1 cellular context compared by ENCODE assay signal in genomic region chr14:53949201-53949600, GRCh38.
TF ChIP-seq lines count a peak whose summit lies in the region.

No MANE protein-coding gene starts in this region.

TF ChIP-seq in IMR-90, 13 proteins besides CTCF, POLR2A, EP300 and RAD21 (continued from another document):
- TF ChIP-seq, protein P1, sequence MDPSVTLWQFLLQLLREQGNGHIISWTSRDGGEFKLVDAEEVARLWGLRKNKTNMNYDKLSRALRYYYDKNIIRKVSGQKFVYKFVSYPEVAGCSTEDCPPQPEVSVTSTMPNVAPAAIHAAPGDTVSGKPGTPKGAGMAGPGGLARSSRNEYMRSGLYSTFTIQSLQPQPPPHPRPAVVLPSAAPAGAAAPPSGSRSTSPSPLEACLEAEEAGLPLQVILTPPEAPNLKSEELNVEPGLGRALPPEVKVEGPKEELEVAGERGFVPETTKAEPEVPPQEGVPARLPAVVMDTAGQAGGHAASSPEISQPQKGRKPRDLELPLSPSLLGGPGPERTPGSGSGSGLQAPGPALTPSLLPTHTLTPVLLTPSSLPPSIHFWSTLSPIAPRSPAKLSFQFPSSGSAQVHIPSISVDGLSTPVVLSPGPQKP (IDR thresholded peaks at IDR 0.05; ENCODE audit: borderline replicate concordance, low read depth, low read length), result no peak
- TF ChIP-seq RFX5 (IDR thresholded peaks at IDR 0.05; ENCODE audit: low read depth, low read length) (no peak), NFE2L2 (IDR thresholded peaks at IDR 0.05; ENCODE audit: low read depth, low read length) (no peak), MAFK (IDR thresholded peaks at IDR 0.05; ENCODE audit: low read depth, low read length) (no peak), MXI1 (IDR thresholded peaks at IDR 0.05; ENCODE audit: borderline replicate concordance, low read depth, low read length) (no peak), FOS (IDR thresholded peaks at IDR 0.05; ENCODE audit: low read depth, low read length) (no peak), CEBPB (IDR thresholded peaks at IDR 0.05; ENCODE audit: low read depth, low read length) (no peak)
